ENCODE assay signal across 27 cellular contexts in the genomic region with DNA sequence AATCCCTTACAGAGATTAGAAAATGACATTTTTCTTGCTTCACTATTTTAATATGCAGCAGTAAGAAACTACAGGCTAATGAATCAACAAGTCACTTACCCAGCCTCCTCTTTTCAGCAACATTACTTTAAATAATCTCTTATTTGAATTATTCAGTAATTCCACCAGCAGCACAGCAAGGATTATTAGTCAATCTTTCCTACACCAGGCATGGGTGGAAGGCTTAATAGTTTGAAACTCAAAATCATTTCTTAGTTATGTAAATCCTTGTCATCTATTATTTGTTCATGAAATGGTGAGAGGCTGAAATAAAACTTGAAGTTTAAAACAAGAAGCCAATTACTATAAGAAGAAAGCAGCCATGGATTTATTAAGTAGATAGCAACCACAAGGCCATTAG.
"Had no signal": no experiment of that assay in that cellular context is flagged by ENCODE, and none has a peak within 500 bp of the region (broad histone marks: within the 10 kb centered on the region; RNA-seq: fewer than 3 reads in every experiment).

No MANE protein-coding gene starts in this region.

- DNase-seq: activated B cell treated with CpG ODN at 0.5 μM for 24 hours; activated CD4-positive, alpha-beta memory T cell treated with anti-CD3 and anti-CD28 coated beads for 36 hours; activated CD4-positive, alpha-beta T cell treated with anti-CD3 and anti-CD28 coated beads for 4 hours; activated CD4-positive, alpha-beta T cell treated with anti-CD3 and anti-CD28 coated beads, Interleukin-2, amount 10 ng/mL, durations not matched to agents 24 days and 14 days; activated CD4-positive, alpha-beta T cell treated with anti-CD3 and anti-CD28 coated beads, Interleukin-2, amount 50 U/mL, for 1 hour; activated CD4-positive, alpha-beta T cell treated with anti-CD3 and anti-CD28 coated beads, Interleukin-2, amount 50 U/mL, for 4 hours; activated CD4-positive, CD25-positive, alpha-beta regulatory T cell treated with anti-CD3 and anti-CD28 coated beads, Interleukin-2, amount 50 U/mL, for 72 hours; activated CD8-positive, alpha-beta memory T cell treated with anti-CD3 and anti-CD28 coated beads, Interleukin-2, amount 50 U/mL, for 4 hours; activated CD8-positive, alpha-beta T cell treated with anti-CD3 and anti-CD28 coated beads for 36 hours; activated effector memory CD4-positive, alpha-beta T cell treated with anti-CD3 and anti-CD28 coated beads, Interleukin-2, amount 50 U/mL, for 16 hours; activated gamma-delta T cell treated with Interleukin-2 at 50 U/mL for 16 hours; activated naive CD4-positive, alpha-beta T cell; activated naive CD4-positive, alpha-beta T cell treated with anti-CD3 and anti-CD28 coated beads for 36 hours; activated naive CD4-positive, alpha-beta T cell treated with anti-CD3 and anti-CD28 coated beads, Interleukin-2, amount 50 U/mL, for 16 hours; activated naive CD8-positive, alpha-beta T cell treated with anti-CD3 and anti-CD28 coated beads for 36 hours; activated T-cell treated with anti-CD3 and anti-CD28 coated beads for 4 hours; activated T-cell treated with anti-CD3 and anti-CD28 coated beads, Interleukin-2, amount 50 U/mL, for 1 hour; activated T-cell treated with anti-CD3 and anti-CD28 coated beads, Interleukin-2, amount 50 U/mL, for 4 hours; activated T-cell treated with anti-CD3 and anti-CD28 coated beads, Interleukin-2, amount 50 U/mL, for 72 hours; adrenal gland; amniotic stem cell; aorta; body of pancreas; brain microvascular endothelial cell; central memory CD4-positive, alpha-beta T cell; T-helper 2 cell; T-helper 9 cell had no signal
